ENCODE assay signal across 8 cellular contexts in genomic region chr3:13648060-13648743, GRCh38.
A peak's percentile ranks its signal among the peaks of the same experiment; 100 is the strongest.
DNase-seq lines count a peak whose midpoint lies in the region; ATAC-seq, FAIRE-seq and TF ChIP-seq lines count a peak whose summit lies in the region.

No MANE protein-coding gene starts in this region.

- H3K9me2 ChIP-seq in GM23248 (ENCODE audit: insufficient read depth), result no peaks in the 10 kb centered on the region

- no peaks in the 10 kb centered on the region for H4K20me1 ChIP-seq in GM23248 (ENCODE audit: insufficient read depth)
- H4K20me1 ChIP-seq in keratinocyte (ENCODE audit: control insufficient read depth, extremely low read depth, insufficient read depth, low read length), result no peaks in the 10 kb centered on the region

- peak overlapping the region; percentile 21 for H3K27ac Mint-ChIP-seq in Caco-2 (ENCODE audit: unreplicated experiment)

- no peak for ATAC-seq in GM18870 (IDR thresholded peaks at IDR 0.05; ENCODE audit: unreplicated experiment)

- H3K9ac ChIP-seq in GM23248 (peak overlapping the region; percentile 69), keratinocyte (ENCODE audit: control insufficient read depth, extremely low read depth, insufficient read depth, low read length) (peak overlapping the region; percentile 65)

- H3K9me1 ChIP-seq in keratinocyte (ENCODE audit: control insufficient read depth, extremely low read depth, insufficient read depth, low read length), result no peaks in the 10 kb centered on the region

- H3K79me2 ChIP-seq in GM23248 (ENCODE audit: insufficient read depth) (no peaks in the 10 kb centered on the region), keratinocyte (ENCODE audit: control insufficient read depth, insufficient read depth, low read length) (no peaks in the 10 kb centered on the region)

- H3K36me3 Mint-ChIP-seq in Caco-2 (ENCODE audit: insufficient read depth, unreplicated experiment), result peaks cover 6% of the 10 kb centered on the region

- in situ Hi-C loops in GM23248 (cut with MboI), result loop anchor here (5.0 kb wide), 2 partner anchors 151 to 566 kb away; no protein-coding TSS in a partner anchor

- DNase-seq in Caco-2, result peak; percentile 81 to 92
- peak; percentile 89 for DNase-seq in GM23248
- DNase-seq in NCI-H2171 (lab: John Stamatoyannopoulos, UW), result peak; percentile 20
- peak; percentile 38 for DNase-seq in activated CD4-positive, CD25-positive, alpha-beta regulatory T cell treated with anti-CD3 and anti-CD28 coated beads, Interleukin-2, amount 50 U/mL, for 16 hours (ENCODE audit: low read depth, low spot score)
- DNase-seq in caudate nucleus (lab: John Stamatoyannopoulos, UW), result peak in 59 of 61 donors; percentile 19 to 91 (median 72)
- DNase-seq in keratinocyte (ENCODE audit: low read depth, low spot score), result peak; percentile 66
- peak; percentile 76 for DNase-seq in stimulated activated CD4-positive, alpha-beta T cell treated with anti-CD3 and anti-CD28 coated beads, Interleukin-1b, Interleukin-23, amount 100 ng/mL, for 48 hours

- H3K27ac ChIP-seq in GM23248, result peak overlapping the region; percentile 62
- no peak overlapping the region for H3K27ac ChIP-seq in caudate nucleus (ENCODE audit: low read depth, low read length)
- peak overlapping the region; percentile 55 for H3K27ac ChIP-seq in keratinocyte (ENCODE audit: control insufficient read depth, insufficient read depth, low read length)

- H3K4me1 ChIP-seq in Caco-2 (peaks cover 12% of the 10 kb centered on the region), GM23248 (ENCODE audit: insufficient read depth) (peaks cover 20% of the 10 kb centered on the region), keratinocyte (ENCODE audit: control insufficient read depth, extremely low read depth, insufficient read depth, low read length) (peaks cover 35% of the 10 kb centered on the region)

- no peaks in the 10 kb centered on the region for H3K27me3 ChIP-seq in Caco-2 (replicated peaks; ENCODE audit: control insufficient read depth, insufficient read depth, low read length)
- no peaks in the 10 kb centered on the region for H3K27me3 ChIP-seq in GM23248 (replicated peaks; ENCODE audit: insufficient read depth)
- H3K27me3 ChIP-seq in keratinocyte (ENCODE audit: control insufficient read depth, extremely low read depth, insufficient read depth, low read length), result no peaks in the 10 kb centered on the region

- no peaks in the 10 kb centered on the region for H3K9me3 Mint-ChIP-seq in Caco-2 (ENCODE audit: unreplicated experiment)

- peak; percentile 67 for FAIRE-seq in keratinocyte (lab: Jason Lieb, UNC)

- no peaks in the 10 kb centered on the region for H3K27me3 Mint-ChIP-seq in Caco-2 (ENCODE audit: insufficient read depth, unreplicated experiment)

- no peaks in the 10 kb centered on the region; the same call in 1 of the 2 replicates for H3K36me3 ChIP-seq in Caco-2 (ENCODE audit: control insufficient read depth, insufficient read depth, low read length)
- H3K36me3 ChIP-seq in GM23248 (ENCODE audit: low read depth), result no peaks in the 10 kb centered on the region
- no peaks in the 10 kb centered on the region for H3K36me3 ChIP-seq in keratinocyte (ENCODE audit: control insufficient read depth in 2 of 2, extremely low read depth in 1 of 2, insufficient read depth in 2 of 2, low read length in 2 of 2)

- intact Hi-C loops in Caco-2 (cut with micrococcal nuclease; ENCODE audit: unreplicated experiment), result loop anchor here (1.0 to 5.0 kb wide), 4 partner anchors 51 to 187 kb away; no protein-coding TSS in a partner anchor

- no peak overlapping the region for H3K4me3 Mint-ChIP-seq in Caco-2 (ENCODE audit: unreplicated experiment)

- dilution Hi-C loops in keratinocyte (cut with MboI; ENCODE audit: extremely low pct_ligation_motif_present, low sequenced_read_pairs), result loop anchor here (10.0 kb wide), 1 partner anchor 133 kb away; no protein-coding TSS in a partner anchor

- peak; percentile 93 to 98 for TF ChIP-seq CTCF in Caco-2 (IDR thresholded peaks at IDR 0.05; ENCODE audit: insufficient read depth in 1 of 2, low read depth in 1 of 2, low read length in 1 of 2, severe bottlenecking in 1 of 2, unreplicated experiment in 1 of 2)
- peak in 2 of 3 experiments; percentile 97 to 99 for TF ChIP-seq CTCF in keratinocyte (optimal IDR thresholded peaks at IDR 0.05 in 1 of 3, IDR thresholded peaks at IDR 0.05 in 1 of 3, conservative IDR thresholded peaks at IDR 0.05 in 1 of 3; ENCODE audit: extremely low read depth in 1 of 3, insufficient read depth in 2 of 3, low read length in 3 of 3)

- WGBS in GM23248 (ENCODE audit: low coverage in 1 of 2, low lambda C conversion rate in 2 of 2, missing lambda C conversion rate in 2 of 2), 2 experiments, result 0 to 4% methylated on average over 16 of the region's 16 CpGs

- H3K9me3 ChIP-seq in Caco-2 (no peaks in the 10 kb centered on the region), GM23248 (ENCODE audit: low read depth) (no peaks in the 10 kb centered on the region), keratinocyte (ENCODE audit: control insufficient read depth, low read depth, low read length) (no peaks in the 10 kb centered on the region)

- H2AFZ ChIP-seq in GM23248, result peak overlapping the region; percentile 37; the same call in 1 of the 2 replicates
- peak overlapping the region; percentile 87 for H2AFZ ChIP-seq in keratinocyte (ENCODE audit: control insufficient read depth, low read length)

- H3K4me2 ChIP-seq in GM23248 (ENCODE audit: unreplicated experiment), result peak overlapping the region; percentile 89
- peak overlapping the region; percentile 82 for H3K4me2 ChIP-seq in keratinocyte (ENCODE audit: control insufficient read depth, extremely low read depth, insufficient read depth, low read depth, low read length)

- H3K4me1 Mint-ChIP-seq in Caco-2 (ENCODE audit: low read depth, unreplicated experiment), result peaks cover 6% of the 10 kb centered on the region

- peaks cover 11% of the 10 kb centered on the region; the same call in 1 of the 2 replicates for H3F3A ChIP-seq in GM23248 (ENCODE audit: insufficient read depth)

- no TSS peak for BruUV-seq in Caco-2 (replicated peaks; lab: Mats Ljungman, UMichigan)

- H3K4me3 ChIP-seq in Caco-2 (ENCODE audit: low read depth, low read length), result no peak overlapping the region
- H3K4me3 ChIP-seq in GM23248, result peak overlapping the region; percentile 61
- H3K4me3 ChIP-seq in keratinocyte (ENCODE audit: control insufficient read depth in 2 of 3, extremely low read depth in 1 of 3, insufficient read depth in 2 of 3, low read depth in 1 of 3, low read length in 3 of 3), result peak overlapping the region in 2 of 3 experiments; percentile 41 to 45

- POLR2A ChIA-PET in Caco-2 (lab: Charles Lee), result interaction anchor here (0.6 to 1.1 kb wide), 2 partner anchors 152 to 162 kb away, joined by 3 to 5 read pairs; no protein-coding TSS in a partner anchor

- CTCF ChIA-PET in Caco-2 (lab: Charles Lee), result interaction anchor here (0.6 to 2.9 kb wide), 28 partner anchors 10 to 556 kb away, joined by 3 to 115 read pairs (median 4); partner anchors contain the start of genes CHCHD4, HDAC11 and TMEM43

Comparison
In these comparisons a context has a peak if more than half of its experiments do, and no peak if none do; other contexts are left out.
1. DNase-seq: peak in every context shown above with its lines; median percentile 89 in GM23248; 86 in Caco-2; 76 in stimulated activated CD4-positive, alpha-beta T cell treated with anti-CD3 and anti-CD28 coated beads, Interleukin-1b, Interleukin-23, amount 100 ng/mL, for 48 hours; 72 in caudate nucleus; 66 in keratinocyte; 38 in activated CD4-positive, CD25-positive, alpha-beta regulatory T cell treated with anti-CD3 and anti-CD28 coated beads, Interleukin-2, amount 50 U/mL, for 16 hours; 20 in NCI-H2171.